Comparison of ENCODE assay signal across 8 cellular contexts in the genomic region with DNA sequence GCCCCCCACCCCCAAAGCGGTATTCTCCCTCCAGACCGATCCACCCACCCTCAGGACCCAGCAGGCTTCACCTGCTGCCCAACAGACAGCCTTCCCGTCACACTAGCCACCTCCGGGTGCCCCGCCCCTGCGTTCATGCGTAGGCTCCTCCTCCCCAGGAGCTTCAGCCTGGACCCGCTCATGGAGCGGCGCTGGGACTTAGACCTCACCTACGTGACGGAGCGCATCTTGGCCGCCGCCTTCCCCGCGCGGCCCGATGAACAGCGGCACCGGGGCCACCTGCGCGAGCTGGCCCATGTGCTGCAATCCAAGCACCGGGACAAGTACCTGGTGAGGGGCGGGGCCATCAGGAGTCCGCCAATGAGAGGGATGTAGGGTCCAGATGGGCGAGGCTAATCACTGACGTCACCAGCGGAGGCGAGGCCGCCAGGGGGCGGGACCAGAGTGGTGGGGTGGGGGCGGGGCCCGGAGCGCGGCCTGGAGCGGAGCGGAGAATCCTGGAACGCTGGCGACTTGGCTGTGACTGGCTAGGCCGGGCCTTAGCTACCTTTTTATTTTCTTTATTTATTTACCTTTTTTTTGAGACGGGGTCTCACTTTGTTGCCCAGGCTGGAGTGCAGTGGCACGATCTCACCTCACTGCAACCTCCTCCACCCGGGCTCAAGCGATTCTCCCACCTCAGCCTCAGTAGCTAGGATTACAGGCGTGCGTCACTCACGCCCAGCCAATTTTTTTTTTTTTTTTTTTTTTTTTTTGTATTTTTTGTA. TPM values are rescaled to one million over a fixed set of nuclear protein-coding genes. Genes with fewer than 3 reads are reported as not detected.
A peak's percentile ranks its signal among the peaks of the same experiment; 100 is the strongest.
DNase-seq lines count a peak whose midpoint lies in the region; ATAC-seq and TF ChIP-seq lines count a peak whose summit lies in the region.

No MANE protein-coding gene starts in this region.

- H3K36me3 Mint-ChIP-seq in CD8-positive, alpha-beta T cell: no peaks in the 10 kb centered on the region

- TF ChIP-seq POLR2A in erythroblast (IDR thresholded peaks at IDR 0.05; ENCODE audit: low read length): no peak

- no peaks in the 10 kb centered on the region for H3K27me3 Mint-ChIP-seq in CD8-positive, alpha-beta T cell (ENCODE audit: low read depth)

- TF ChIP-seq CTCF in CD8-positive, alpha-beta T cell (IDR thresholded peaks at IDR 0.05): no peak

- no peaks in the 10 kb centered on the region for H3K9me3 Mint-ChIP-seq in CD8-positive, alpha-beta T cell

- H3K4me1 ChIP-seq in CD8-positive, alpha-beta T cell (ENCODE audit: insufficient read depth, low read length): peaks cover 7% of the 10 kb centered on the region

- no peaks in the 10 kb centered on the region for H3K9me3 ChIP-seq in CD8-positive, alpha-beta T cell (ENCODE audit: low read length)

- DNase-seq in CD8-positive, alpha-beta T cell: peak; percentile 81 to 94 (median 93)
- DNase-seq in HT-29 (ENCODE audit: low spot score) (peak; percentile 99), NOMO-1 (lab: John Stamatoyannopoulos, UW; ENCODE audit: unreplicated experiment in 2 of 2) (peak; percentile 88 to 90), activated T-cell treated with anti-CD3 and anti-CD28 coated beads for 48 hours (ENCODE audit: low read depth) (peak; percentile 87), erythroblast (lab: John Stamatoyannopoulos, UW) (peak; percentile 88 to 93), mucosa of gallbladder (ENCODE audit: low spot score) (peak; percentile 96)
- peak; percentile 81 for DNase-seq in stimulated activated CD8-positive, alpha-beta memory T cell treated with anti-CD3 and anti-CD28 coated beads, Interleukin-4, amount 100 ng/mL, for 24 hours (ENCODE audit: low read depth)

- H3K36me3 ChIP-seq in CD8-positive, alpha-beta T cell (ENCODE audit: insufficient read depth, low read length): no peaks in the 10 kb centered on the region

- H3K4me1 Mint-ChIP-seq in CD8-positive, alpha-beta T cell (ENCODE audit: low read depth): peaks cover 13% of the 10 kb centered on the region

- POLR2A ChIA-PET in CD8-positive, alpha-beta T cell (lab: Charles Lee): interaction anchor here (1.0 to 2.4 kb wide), 6 partner anchors 10 to 127 kb away, joined by 4 to 11 read pairs (median 6); a partner anchor contains a TSS

- no peaks in the 10 kb centered on the region for H3K27me3 ChIP-seq in CD8-positive, alpha-beta T cell (ENCODE audit: insufficient read depth, low read length)

- H3K27ac ChIP-seq in CD8-positive, alpha-beta T cell (ENCODE audit: low read depth, low read length): peak overlapping the region; percentile 57

- intact Hi-C loops in CD8-positive, alpha-beta T cell (cut with DNase I, micrococcal nuclease): loop anchor here (1.0 to 5.0 kb wide), 4 partner anchors 25 to 48 kb away; a partner anchor contains a TSS

- peak overlapping the region; percentile 94 for H3K4me3 ChIP-seq in CD8-positive, alpha-beta T cell (ENCODE audit: low read depth, low read length)

- H3K27ac Mint-ChIP-seq in CD8-positive, alpha-beta T cell: peak overlapping the region; percentile 91

- peak; percentile 92 for ATAC-seq in CD8-positive, alpha-beta T cell
- peak; percentile 93 for ATAC-seq in GM19455 (IDR thresholded peaks at IDR 0.05; ENCODE audit: unreplicated experiment)

- CTCF ChIA-PET in CD8-positive, alpha-beta T cell (lab: Charles Lee): interaction anchor here (1.0 to 6.1 kb wide), 7 partner anchors 10 to 49 kb away, joined by 3 to 57 read pairs (median 6); a partner anchor contains a TSS

- peak overlapping the region; percentile 94 for H3K4me3 Mint-ChIP-seq in CD8-positive, alpha-beta T cell

RNA-seq across cellular contexts. Expression of a gene that starts 4.4 kb away (rescaled TPM):
- 1 to 10 TPM; 2.5 to 3.2 TPM for total RNA-seq in CD8-positive, alpha-beta T cell
- total RNA-seq in HT-29 (2014; rRNA removed; shearing (Covaris generic)): 57.7 and 71.9 TPM in 2 replicates
- 124 TPM for total RNA-seq in mucosa of gallbladder

RNA-seq across cellular contexts. Expression of a gene that starts 24.9 kb away (rescaled TPM):
- total RNA-seq in CD8-positive, alpha-beta T cell: 10 to 100 TPM; 25.1 to 25.6 TPM
- total RNA-seq in HT-29 (2014; rRNA removed; shearing (Covaris generic)): 27.4 and 29.0 TPM in 2 replicates
- total RNA-seq in mucosa of gallbladder: 68.4 TPM

RNA-seq across cellular contexts. Expression of a gene that starts 43.2 kb away (rescaled TPM):
- 1 to 10 TPM in 1 of 2 experiments, under 1 TPM in 1; 0.58 to 1.2 TPM for total RNA-seq in CD8-positive, alpha-beta T cell
- total RNA-seq in HT-29 (2014; rRNA removed; shearing (Covaris generic)): 394 and 417 TPM in 2 replicates
- 22.8 TPM for total RNA-seq in mucosa of gallbladder

RNA-seq across cellular contexts. Expression of a gene that starts 48.0 kb away (rescaled TPM):
- 100 to 1,000 TPM; 709 to 741 TPM for total RNA-seq in CD8-positive, alpha-beta T cell
- total RNA-seq in HT-29 (2014; rRNA removed; shearing (Covaris generic)): 401 and 417 TPM in 2 replicates
- total RNA-seq in mucosa of gallbladder: 546 TPM

RNA-seq across cellular contexts. Expression of a gene that starts 49.0 kb away (rescaled TPM):
- total RNA-seq in CD8-positive, alpha-beta T cell: 1 to 10 TPM; 2.5 to 2.9 TPM
- 0.15 and 0.23 TPM in 2 replicates for total RNA-seq in HT-29 (2014; rRNA removed; shearing (Covaris generic))
- total RNA-seq in mucosa of gallbladder: 0.75 TPM

Comparison
In these comparisons a context has a peak if more than half of its experiments do, and no peak if none do; other contexts are left out.
1. Peak in every context shown above with its lines: DNase-seq, ATAC-seq, H3K4me3 ChIP-seq and H3K27ac ChIP-seq.
2. RNA of a gene that starts 4.4 kb away (total RNA-seq): 124 TPM in mucosa of gallbladder (single experiment) and 57.7 to 71.9 TPM in HT-29; 2.5 to 3.2 TPM in CD8-positive, alpha-beta T cell; every median in the first group is over 10 times any median in the second.
3. RNA of a gene that starts 43.2 kb away (total RNA-seq): 394 to 417 TPM in HT-29; 22.8 TPM in mucosa of gallbladder (single experiment) and 0.58 to 1.2 TPM in CD8-positive, alpha-beta T cell; every median in the first group is over 10 times any median in the second.